ENCODE assay signal across 15 cellular contexts in the genomic region with DNA sequence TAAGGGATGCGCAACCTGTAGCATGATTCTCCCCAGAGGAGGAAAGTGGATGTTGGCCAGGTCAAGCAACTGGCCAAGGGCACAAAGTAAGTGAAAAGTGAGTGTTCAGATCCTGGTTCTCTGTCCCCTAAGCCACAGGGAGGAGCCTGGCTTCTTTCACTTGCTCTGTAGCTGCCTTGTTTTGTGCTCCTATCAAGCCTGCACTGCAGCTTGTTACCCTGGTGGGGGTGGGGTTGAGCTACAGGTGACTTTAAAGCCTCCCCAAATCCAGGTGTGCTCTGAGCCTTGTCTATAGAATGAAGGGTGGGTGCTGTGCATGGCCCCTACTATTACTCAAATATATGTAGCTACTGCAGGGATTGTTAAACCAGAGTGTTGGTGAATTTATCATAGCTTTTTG. TPM values are rescaled to one million over a fixed set of nuclear protein-coding genes. Genes with fewer than 3 reads are reported as not detected.
A peak's percentile ranks its signal among the peaks of the same experiment; 100 is the strongest.
DNase-seq lines count a peak whose midpoint lies in the region; ATAC-seq and TF ChIP-seq lines count a peak whose summit lies in the region.
"Had no signal": no experiment of that assay in that cellular context is flagged by ENCODE, and none has a peak within 500 bp of the region (broad histone marks: within the 10 kb centered on the region; RNA-seq: fewer than 3 reads in every experiment).

No MANE protein-coding gene starts in this region.

- DNase-seq in activated naive CD4-positive, alpha-beta T cell treated with anti-CD3 and anti-CD28 coated beads for 36 hours = peak; percentile 29
- no peak for DNase-seq in activated naive CD4-positive, alpha-beta T cell (lab: John Stamatoyannopoulos, UW)
- DNase-seq in SW480 (ENCODE audit: low spot score) = peak; percentile 25
- no peak for DNase-seq in left lung
- DNase-seq in activated naive CD8-positive, alpha-beta T cell treated with anti-CD3 and anti-CD28 coated beads, Interleukin-2, amount 50 U/mL, for 24 hours = no peak
- DNase-seq in CD4-positive, alpha-beta memory T cell = no peak
- DNase-seq: immature natural killer cell; Kasumi-1; NCI-H2081; Peyer's patch; stimulated activated CD4-positive, alpha-beta T cell treated with anti-CD3 and anti-CD28 coated beads, Interleukin-4, amount 100 ng/mL, for 1 hour; stimulated activated naive B cell treated with anti-CD40 and anti-IgM and Interleukin-4, amounts not matched to agents 10 μg/mL and 1 μg/mL and 100 μg/mL, for 72 hours had no signal

- no peak overlapping the region for H3K27ac Mint-ChIP-seq in activated naive CD4-positive, alpha-beta T cell treated with anti-CD3 and anti-CD28 coated beads for 36 hours
- no peak overlapping the region for H3K27ac Mint-ChIP-seq in activated naive CD8-positive, alpha-beta T cell treated with anti-CD3 and anti-CD28 coated beads, Interleukin-2, amount 50 U/mL, for 24 hours
- no peak overlapping the region for H3K27ac Mint-ChIP-seq in CD4-positive, alpha-beta memory T cell
- H3K27ac Mint-ChIP-seq: dendritic cell treated with granulocyte-macrophage colony-stimulating factor and Interleukin-4, amounts not matched to agents 40 ng/mL and 50 ng/mL, for 4 days; immature natural killer cell; stimulated activated naive B cell treated with anti-CD40 and anti-IgM and Interleukin-4, amounts not matched to agents 10 μg/mL and 1 μg/mL and 100 μg/mL, for 72 hours had no signal

- no peak overlapping the region for H3K4me3 ChIP-seq in GM12875 (ENCODE audit: low read depth, low read length)
- no peak overlapping the region for H3K4me3 ChIP-seq in left lung
- H3K4me3 ChIP-seq in CD4-positive, alpha-beta memory T cell (ENCODE audit: low read length in 2 of 2) = no peak overlapping the region
- H3K4me3 ChIP-seq: Peyer's patch had no signal

- H3K36me3 ChIP-seq in left lung = no peaks in the 10 kb centered on the region
- no peaks in the 10 kb centered on the region for H3K36me3 ChIP-seq in CD4-positive, alpha-beta memory T cell (ENCODE audit: insufficient read depth, low read length)
- H3K36me3 ChIP-seq: Peyer's patch had no signal

- H3K27ac ChIP-seq in left lung = no peak overlapping the region
- no peak overlapping the region for H3K27ac ChIP-seq in CD4-positive, alpha-beta memory T cell (ENCODE audit: low read depth, low read length)
- H3K27ac ChIP-seq: Peyer's patch had no signal

- no peaks in the 10 kb centered on the region for H3K9me3 ChIP-seq in left lung
- no peaks in the 10 kb centered on the region for H3K9me3 ChIP-seq in CD4-positive, alpha-beta memory T cell (ENCODE audit: control insufficient read depth in 1 of 2, low read length in 2 of 2)
- H3K9me3 ChIP-seq: Peyer's patch had no signal

- H3K27me3 ChIP-seq in left lung = no peaks in the 10 kb centered on the region
- no peaks in the 10 kb centered on the region for H3K27me3 ChIP-seq in CD4-positive, alpha-beta memory T cell (ENCODE audit: insufficient read depth, low read length)
- H3K27me3 ChIP-seq: Peyer's patch had no signal

- ATAC-seq in left lung (peak; percentile 57), GM21529 (IDR thresholded peaks at IDR 0.05; ENCODE audit: unreplicated experiment) (no peak)
- ATAC-seq in activated naive CD8-positive, alpha-beta T cell treated with anti-CD3 and anti-CD28 coated beads, Interleukin-2, amount 50 U/mL, for 24 hours = no peak

- intact Hi-C loops in activated naive CD4-positive, alpha-beta T cell treated with anti-CD3 and anti-CD28 coated beads for 36 hours (cut with micrococcal nuclease) = loop anchor here (1.0 kb wide), 1 partner anchor 252 kb away; no protein-coding TSS in a partner anchor
- intact Hi-C loops in left lung (cut with DNase I) = no loop called here
- intact Hi-C loops in CD4-positive, alpha-beta memory T cell (cut with micrococcal nuclease) = no loop called here

- H3K27me3 Mint-ChIP-seq in activated naive CD4-positive, alpha-beta T cell treated with anti-CD3 and anti-CD28 coated beads for 36 hours (ENCODE audit: low read depth) = peaks cover 16% of the 10 kb centered on the region
- H3K27me3 Mint-ChIP-seq in activated naive CD8-positive, alpha-beta T cell treated with anti-CD3 and anti-CD28 coated beads, Interleukin-2, amount 50 U/mL, for 24 hours = peaks cover 14% of the 10 kb centered on the region
- H3K27me3 Mint-ChIP-seq in CD4-positive, alpha-beta memory T cell = no peaks in the 10 kb centered on the region

- no peaks in the 10 kb centered on the region for H3K4me1 Mint-ChIP-seq in activated naive CD4-positive, alpha-beta T cell treated with anti-CD3 and anti-CD28 coated beads for 36 hours (ENCODE audit: low read depth)
- no peaks in the 10 kb centered on the region for H3K4me1 Mint-ChIP-seq in activated naive CD8-positive, alpha-beta T cell treated with anti-CD3 and anti-CD28 coated beads, Interleukin-2, amount 50 U/mL, for 24 hours
- H3K4me1 Mint-ChIP-seq in CD4-positive, alpha-beta memory T cell = no peaks in the 10 kb centered on the region
- H3K4me1 Mint-ChIP-seq: immature natural killer cell had no signal

- POLR2A ChIA-PET in CD4-positive, alpha-beta memory T cell (lab: Charles Lee; ENCODE audit: partially characterized antibody) = interaction anchor here (1.0 kb wide), 1 partner anchor 251 kb away, joined by 3 read pairs; no protein-coding TSS in a partner anchor

- H3K4me3 Mint-ChIP-seq in activated naive CD4-positive, alpha-beta T cell treated with anti-CD3 and anti-CD28 coated beads for 36 hours = no peak overlapping the region
- H3K4me3 Mint-ChIP-seq in activated naive CD8-positive, alpha-beta T cell treated with anti-CD3 and anti-CD28 coated beads, Interleukin-2, amount 50 U/mL, for 24 hours = no peak overlapping the region
- H3K4me3 Mint-ChIP-seq in CD4-positive, alpha-beta memory T cell = no peak overlapping the region
- H3K4me3 Mint-ChIP-seq: dendritic cell treated with granulocyte-macrophage colony-stimulating factor and Interleukin-4, amounts not matched to agents 40 ng/mL and 50 ng/mL, for 4 days; immature natural killer cell; stimulated activated naive B cell treated with anti-CD40 and anti-IgM and Interleukin-4, amounts not matched to agents 10 μg/mL and 1 μg/mL and 100 μg/mL, for 72 hours had no signal

- no peaks in the 10 kb centered on the region for H3K4me1 ChIP-seq in left lung
- no peaks in the 10 kb centered on the region for H3K4me1 ChIP-seq in CD4-positive, alpha-beta memory T cell (ENCODE audit: insufficient read depth, low read length)
- H3K4me1 ChIP-seq: Peyer's patch had no signal

- no peaks in the 10 kb centered on the region for H3K9me3 Mint-ChIP-seq in activated naive CD4-positive, alpha-beta T cell treated with anti-CD3 and anti-CD28 coated beads for 36 hours
- no peaks in the 10 kb centered on the region for H3K9me3 Mint-ChIP-seq in activated naive CD8-positive, alpha-beta T cell treated with anti-CD3 and anti-CD28 coated beads, Interleukin-2, amount 50 U/mL, for 24 hours
- no peaks in the 10 kb centered on the region for H3K9me3 Mint-ChIP-seq in CD4-positive, alpha-beta memory T cell
- H3K9me3 Mint-ChIP-seq: dendritic cell treated with granulocyte-macrophage colony-stimulating factor and Interleukin-4, amounts not matched to agents 40 ng/mL and 50 ng/mL, for 4 days; immature natural killer cell; stimulated activated naive B cell treated with anti-CD40 and anti-IgM and Interleukin-4, amounts not matched to agents 10 μg/mL and 1 μg/mL and 100 μg/mL, for 72 hours had no signal

- H3K36me3 Mint-ChIP-seq in activated naive CD4-positive, alpha-beta T cell treated with anti-CD3 and anti-CD28 coated beads for 36 hours (ENCODE audit: low read depth) = no peaks in the 10 kb centered on the region
- no peaks in the 10 kb centered on the region for H3K36me3 Mint-ChIP-seq in activated naive CD8-positive, alpha-beta T cell treated with anti-CD3 and anti-CD28 coated beads, Interleukin-2, amount 50 U/mL, for 24 hours (ENCODE audit: low read depth)
- H3K36me3 Mint-ChIP-seq in CD4-positive, alpha-beta memory T cell = peaks cover 0 to 3% of the 10 kb centered on the region in 2 donors

- CTCF ChIA-PET in activated naive CD4-positive, alpha-beta T cell treated with anti-CD3 and anti-CD28 coated beads for 36 hours (lab: Charles Lee) = no interaction called here
- CTCF ChIA-PET in CD4-positive, alpha-beta memory T cell (lab: Charles Lee; ENCODE audit: partially characterized antibody) = interaction anchor here (1.0 to 1.3 kb wide), 4 partner anchors 18 to 253 kb away, joined by 3 to 8 read pairs (median 3); no protein-coding TSS in a partner anchor

- TF ChIP-seq CTCF in GM12875 (IDR thresholded peaks at IDR 0.05; ENCODE audit: borderline replicate concordance, insufficient read depth, low read depth, low read length) = peak; percentile 28; the same call in 1 of the 2 replicates
- TF ChIP-seq CTCF in left lung (IDR thresholded peaks at IDR 0.05) = no peak

RNA-seq across cellular contexts. Expression of a gene that starts 32.9 kb away (rescaled TPM):
- total RNA-seq in activated naive CD4-positive, alpha-beta T cell treated with anti-CD3 and anti-CD28 coated beads for 36 hours = 1 to 10 TPM; 2.1 to 2.4 TPM
- 10 to 100 TPM; 11.9 to 16.2 TPM for total RNA-seq in left lung
- total RNA-seq in CD4-positive, alpha-beta memory T cell = 10 to 100 TPM in 1 of 2 experiments, 1 to 10 TPM in 1; 9.8 to 10.3 TPM
- 1 to 10 TPM in 1 of 2 donors, under 1 TPM in 1; 0.84 to 1.9 TPM for polyA plus RNA-seq in CD4-positive, alpha-beta memory T cell

Comparison
In these comparisons a context has a peak if more than half of its experiments do, and no peak if none do; other contexts are left out.
1. DNase-seq: peak in activated naive CD4-positive, alpha-beta T cell treated with anti-CD3 and anti-CD28 coated beads for 36 hours (single experiment) and SW480 (single experiment); none in activated naive CD4-positive, alpha-beta T cell (0 of 4), left lung (0 of 2), activated naive CD8-positive, alpha-beta T cell treated with anti-CD3 and anti-CD28 coated beads, Interleukin-2, amount 50 U/mL, for 24 hours (single experiment) and CD4-positive, alpha-beta memory T cell (0 of 5).